In genomic region chr2:55425449-55425848, GRCh38 we compare ENCODE assay signal across 9 cellular contexts. TPM values are rescaled to one million over a fixed set of nuclear protein-coding genes. Genes with fewer than 3 reads are reported as not detected.
DNase-seq lines count a peak whose midpoint lies in the region; ATAC-seq and TF ChIP-seq lines count a peak whose summit lies in the region.
"Had no signal": no experiment of that assay in that cellular context is flagged by ENCODE, and none has a peak within 500 bp of the region (broad histone marks: within the 10 kb centered on the region; RNA-seq: fewer than 3 reads in every experiment).

No MANE protein-coding gene starts in this region.

- TF ChIP-seq CTCF in AG09309 (IDR thresholded peaks at IDR 0.05; ENCODE audit: control insufficient read depth, insufficient read depth, low read depth, low read length, missing control alignments), result no peak

- no peaks in the 10 kb centered on the region for H3K9me3 ChIP-seq in adipocyte (ENCODE audit: control insufficient read depth, low read length)

- intact Hi-C loops in left colon (cut with DNase I, micrococcal nuclease), result no loop called here

- no peaks in the 10 kb centered on the region for H3K36me3 ChIP-seq in adipocyte (ENCODE audit: control insufficient read depth, insufficient read depth, low read length, severe bottlenecking)

- H3K9ac ChIP-seq in adipocyte (ENCODE audit: low read length), result no peak overlapping the region

- H3K27me3 ChIP-seq in adipocyte (replicated peaks; ENCODE audit: control insufficient read depth, insufficient read depth, low read length), result no peaks in the 10 kb centered on the region

- H3K4me1 ChIP-seq in adipocyte (ENCODE audit: control insufficient read depth, insufficient read depth, low read length), result peaks cover 23% of the 10 kb centered on the region

- ATAC-seq in left colon, result peak; percentile 32
- no peak for ATAC-seq in GM21423 (IDR thresholded peaks at IDR 0.05; ENCODE audit: unreplicated experiment)

- DNase-seq in AG09309 (ENCODE audit: low read depth) (peak; percentile 67), LHCN-M2 (ENCODE audit: low read depth) (peak; percentile 68), adipocyte (ENCODE audit: low read depth) (peak; percentile 85), left colon (no peak), NCI-H2107 (lab: John Stamatoyannopoulos, UW) (no peak)
- no peak for DNase-seq in activated CD4-positive, alpha-beta T cell treated with anti-CD3 and anti-CD28 coated beads, Interleukin-2, amount 50 U/mL, for 48 hours
- DNase-seq in stimulated activated CD4-positive, alpha-beta T cell treated with anti-CD3 and anti-CD28 coated beads, Interleukin-4, amount 100 ng/mL, for 4 hours, result no peak
- DNase-seq: activated T-cell treated with anti-CD3 and anti-CD28 coated beads, Interleukin-2, amount 50 U/mL, for 24 hours had no signal

- H3K4me3 ChIP-seq in AG09309 (ENCODE audit: control insufficient read depth, low read depth, low read length), result no peak overlapping the region
- no peak overlapping the region for H3K4me3 ChIP-seq in adipocyte (ENCODE audit: low read length)

RNA-seq across cellular contexts. Expression of gene CCDC88A, which starts 5.8 kb away (rescaled TPM):
- total RNA-seq in LHCN-M2 (2014; rRNA removed) (67.1 and 77.1 TPM in 2 replicates), left colon (10 to 100 TPM in 1 of 2 donors, 1 to 10 TPM in 1; 5.5 to 13.4 TPM)
- 10.6 TPM for polyA plus RNA-seq in LHCN-M2 (2012)

Comparison
In these comparisons a context has a peak if more than half of its experiments do, and no peak if none do; other contexts are left out.
1. DNase-seq: peak in AG09309 (single experiment), LHCN-M2 (single experiment) and adipocyte (single experiment); none in left colon (0 of 2), activated CD4-positive, alpha-beta T cell treated with anti-CD3 and anti-CD28 coated beads, Interleukin-2, amount 50 U/mL, for 48 hours (0 of 2), NCI-H2107 (single experiment) and stimulated activated CD4-positive, alpha-beta T cell treated with anti-CD3 and anti-CD28 coated beads, Interleukin-4, amount 100 ng/mL, for 4 hours (0 of 2).